In genomic region chr1:183024352-183025337, GRCh38 we compare ENCODE assay signal across 8 cellular contexts. TPM values are rescaled to one million over a fixed set of nuclear protein-coding genes. Genes with fewer than 3 reads are reported as not detected.
DNase-seq lines count a peak whose midpoint lies in the region; ATAC-seq, FAIRE-seq and TF ChIP-seq lines count a peak whose summit lies in the region.

No MANE protein-coding gene starts in this region.

- no peaks in the 10 kb centered on the region for H3K4me1 ChIP-seq in small intestine (ENCODE audit: control insufficient read depth in 2 of 2, insufficient read depth in 1 of 2, low read depth in 1 of 2, low read length in 1 of 2)

- H3K27me3 Mint-ChIP-seq in activated T-cell treated with anti-CD3 and anti-CD28 coated beads, Interleukin-2, amount 50 U/mL, for 4 hours (ENCODE audit: low read depth): peaks cover 78% of the 10 kb centered on the region
- H3K27me3 Mint-ChIP-seq in T-cell: peaks cover 67 to 78% of the 10 kb centered on the region in 2 donors
- H3K27me3 Mint-ChIP-seq in glutamatergic neuron (ENCODE audit: unreplicated experiment): peaks cover 11% of the 10 kb centered on the region

- H3K9me3 Mint-ChIP-seq in activated T-cell treated with anti-CD3 and anti-CD28 coated beads, Interleukin-2, amount 50 U/mL, for 4 hours: peaks cover 4% of the 10 kb centered on the region
- H3K9me3 Mint-ChIP-seq in T-cell (peaks cover 0 to 4% (median 0%) of the 10 kb centered on the region in 3 donors), glutamatergic neuron (ENCODE audit: unreplicated experiment) (peaks cover 7% of the 10 kb centered on the region)

- CTCF ChIA-PET in T-cell (lab: Charles Lee): no interaction called here

- no peaks in the 10 kb centered on the region for H3K36me3 ChIP-seq in small intestine (ENCODE audit: control insufficient read depth in 2 of 2, insufficient read depth in 2 of 2, low read length in 2 of 2)

- no peak overlapping the region for H3K27ac Mint-ChIP-seq in T-cell
- H3K27ac Mint-ChIP-seq in glutamatergic neuron (ENCODE audit: unreplicated experiment): peak overlapping the region; percentile 82

- no peaks in the 10 kb centered on the region for H3K27me3 ChIP-seq in small intestine (ENCODE audit: control insufficient read depth in 2 of 2, insufficient read depth in 2 of 2, low read length in 2 of 2)

- H3K4me3 Mint-ChIP-seq in activated T-cell treated with anti-CD3 and anti-CD28 coated beads, Interleukin-2, amount 50 U/mL, for 4 hours: peak overlapping the region; percentile 74
- H3K4me3 Mint-ChIP-seq in T-cell: peak overlapping the region; percentile 74 to 82 (median 79)
- H3K4me3 Mint-ChIP-seq in glutamatergic neuron (ENCODE audit: unreplicated experiment): peak overlapping the region; percentile 95

- H3K27ac ChIP-seq in small intestine (ENCODE audit: low read depth in 1 of 2, low read length in 1 of 2): peak overlapping the region; percentile 16 to 80

- H3K36me3 Mint-ChIP-seq in activated T-cell treated with anti-CD3 and anti-CD28 coated beads, Interleukin-2, amount 50 U/mL, for 4 hours (ENCODE audit: insufficient read depth): no peaks in the 10 kb centered on the region
- H3K36me3 Mint-ChIP-seq in T-cell (no peaks in the 10 kb centered on the region), glutamatergic neuron (ENCODE audit: unreplicated experiment) (no peaks in the 10 kb centered on the region)

- peaks cover 20% of the 10 kb centered on the region for H3K4me1 Mint-ChIP-seq in activated T-cell treated with anti-CD3 and anti-CD28 coated beads, Interleukin-2, amount 50 U/mL, for 4 hours (ENCODE audit: low read depth)
- H3K4me1 Mint-ChIP-seq in T-cell (peaks cover 12 to 23% (median 19%) of the 10 kb centered on the region in 3 donors), glutamatergic neuron (ENCODE audit: low read depth, unreplicated experiment) (peaks cover 29% of the 10 kb centered on the region)

- no peak for DNase-seq in activated T-cell treated with anti-CD3 and anti-CD28 coated beads, Interleukin-2, amount 50 U/mL, for 4 hours
- no peak for DNase-seq in activated T-cell treated with anti-CD3 and anti-CD28 coated beads, Interleukin-2, amount 50 U/mL, for 48 hours
- DNase-seq in T-cell (no peak), glutamatergic neuron (no peak), small intestine (no peak)
- DNase-seq in activated naive CD4-positive, alpha-beta T cell treated with Interleukin-2 at 50 U/mL for 16 hours: no peak

- POLR2A ChIA-PET in T-cell (lab: Charles Lee): no interaction called here

- ATAC-seq in activated T-cell treated with anti-CD3 and anti-CD28 coated beads, Interleukin-2, amount 50 U/mL, for 4 hours: no peak
- ATAC-seq in T-cell (replicated peaks in 1 of 4): no peak
- no peak for ATAC-seq in HG02970 (IDR thresholded peaks at IDR 0.05; ENCODE audit: low FRiP score, unreplicated experiment)
- ATAC-seq in GM18861 (IDR thresholded peaks at IDR 0.05; ENCODE audit: unreplicated experiment): no peak

- no peak for FAIRE-seq in small intestine (lab: Jason Lieb, UNC)

- H3K9me3 ChIP-seq in small intestine (ENCODE audit: control insufficient read depth, low read depth): no peaks in the 10 kb centered on the region

- peak overlapping the region; percentile 57 to 68 for H3K4me3 ChIP-seq in small intestine (ENCODE audit: low read depth in 1 of 2, low read length in 2 of 2)

- WGBS in small intestine, 3 donors: 8 to 14% (median 10%) methylated on average over 14 of the region's 14 CpGs

- TF ChIP-seq CTCF in glutamatergic neuron (IDR thresholded peaks at IDR 0.05; ENCODE audit: partially characterized antibody, unreplicated experiment): no peak

RNA-seq across cellular contexts. Expression of gene LAMC1, which starts 1.4 kb away (rescaled TPM):
- 1 to 10 TPM in 1 of 3 donors, under 1 TPM in 2; 0.61 to 1.0 (median 0.84) TPM for total RNA-seq in activated T-cell treated with anti-CD3 and anti-CD28 coated beads, Interleukin-2, amount 50 U/mL, for 4 hours
- total RNA-seq in T-cell: 1 to 10 TPM in 3 of 5 donors, under 1 TPM in 2; 0.30 to 3.1 (median 2.1) TPM
- total RNA-seq in glutamatergic neuron (ENCODE audit: unreplicated experiment): 51.8 TPM
- polyA plus RNA-seq in small intestine: 10 to 100 TPM in 1 of 3 donors, 1 to 10 TPM in 2; 2.5 to 41.0 (median 3.5) TPM

Comparison
In these comparisons a context has a peak if more than half of its experiments do, and no peak if none do; other contexts are left out.
1. RNA of gene LAMC1, which starts 1.4 kb away (total RNA-seq): 51.8 TPM in glutamatergic neuron (single experiment); 0.30 to 3.1 TPM in T-cell and 0.61 to 1.0 TPM in activated T-cell treated with anti-CD3 and anti-CD28 coated beads, Interleukin-2, amount 50 U/mL, for 4 hours; every median in the first group is over 10 times any median in the second.
2. Peak in every context shown above with its lines, with median percentiles within 50 percentile points of each other: H3K4me3 Mint-ChIP-seq.